In the genomic region with DNA sequence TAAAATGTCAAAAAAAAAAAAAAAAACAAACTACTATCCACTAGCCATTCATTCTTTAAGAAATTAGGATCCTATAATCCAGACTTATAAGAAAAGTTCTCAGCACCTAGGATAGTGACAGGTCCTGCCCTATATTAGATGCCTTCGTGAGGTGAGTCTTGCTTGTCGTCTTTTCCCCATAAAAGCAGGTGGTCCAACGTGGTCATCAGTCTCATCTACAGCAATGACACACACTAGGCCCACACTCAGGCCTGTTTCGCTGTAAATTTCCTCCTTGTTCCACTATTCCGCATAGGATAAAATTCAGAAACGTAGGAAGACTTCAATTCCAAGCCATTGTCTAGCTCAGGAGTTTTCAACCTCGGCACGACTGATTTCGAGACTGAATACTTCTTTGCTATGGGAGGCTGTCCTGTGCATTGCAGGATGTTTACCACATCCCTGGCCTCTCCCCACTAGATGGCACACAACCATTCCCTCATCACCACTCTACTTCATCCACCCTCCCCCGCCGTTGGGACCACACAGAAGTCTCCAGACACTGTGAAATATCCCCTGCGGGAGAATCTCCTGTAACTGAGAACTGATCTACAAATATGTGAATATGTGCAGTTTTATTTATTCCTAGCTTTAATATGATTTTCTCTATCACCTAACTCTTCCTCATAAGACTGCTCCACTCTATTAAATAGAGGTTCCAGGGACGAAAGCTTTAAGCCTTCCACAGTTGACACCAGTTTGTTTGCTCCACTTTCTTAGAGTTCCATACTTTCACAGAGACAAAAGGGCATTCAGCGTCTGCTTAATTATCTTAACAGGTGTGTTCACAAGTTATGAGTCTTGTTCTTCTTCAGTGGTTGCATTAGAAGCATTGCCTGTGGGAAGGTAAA, we compare ENCODE assay signal across 9 cellular contexts.
DNase-seq lines count a peak whose midpoint lies in the region; ATAC-seq and TF ChIP-seq lines count a peak whose summit lies in the region.
"Had no signal": no experiment of that assay in that cellular context is flagged by ENCODE, and none has a peak within 500 bp of the region (broad histone marks: within the 10 kb centered on the region; RNA-seq: fewer than 3 reads in every experiment).

No MANE protein-coding gene starts in this region.

- H3K27me3 ChIP-seq in brain microvascular endothelial cell (replicated peaks), result no peaks in the 10 kb centered on the region
- no peaks in the 10 kb centered on the region for H3K27me3 ChIP-seq in liver (ENCODE audit: control insufficient read depth in 4 of 4, insufficient read depth in 4 of 4, low read length in 3 of 4)

- DNase-seq in NCI-H146 treated with DMSO at 0.1 percent for 48 hours (lab: John Stamatoyannopoulos, UW; ENCODE audit: unreplicated experiment) (peak; percentile 71), brain microvascular endothelial cell (peak; percentile 20)
- no peak for DNase-seq in activated CD4-positive, CD25-positive, alpha-beta regulatory T cell (lab: John Stamatoyannopoulos, UW)
- DNase-seq in activated CD4-positive, alpha-beta T cell treated with anti-CD3 and anti-CD28 coated beads, Interleukin-2, amount 10 ng/mL, durations not matched to agents 7 days and 5 days, result no peak
- DNase-seq: naive B cell had no signal

- in situ Hi-C loops in brain microvascular endothelial cell (cut with HindIII; ENCODE audit: low pct_ligation_motif_present, low sequenced_read_pairs), result no loop called here

- peak; percentile 89 to 94 for TF ChIP-seq RAD21 in liver (IDR thresholded peaks at IDR 0.05)

- WGBS in liver, result 32% methylated on average over 14 of the region's 14 CpGs

- H3K9ac ChIP-seq in liver (ENCODE audit: low read depth in 1 of 2, low read length in 2 of 2), result no peak overlapping the region

- no peaks in the 10 kb centered on the region for H3K9me3 ChIP-seq in liver (ENCODE audit: control insufficient read depth in 4 of 4, low read length in 3 of 4)

- H3K36me3 ChIP-seq in brain microvascular endothelial cell (replicated peaks), result no peaks in the 10 kb centered on the region
- no peaks in the 10 kb centered on the region for H3K36me3 ChIP-seq in liver (ENCODE audit: control insufficient read depth in 4 of 4, insufficient read depth in 3 of 4, low read depth in 1 of 4, low read length in 3 of 4)

- H3K4me3 Mint-ChIP-seq in activated CD4-positive, alpha-beta T cell treated with anti-CD3 and anti-CD28 coated beads, Interleukin-2, amount 10 ng/mL, durations not matched to agents 7 days and 5 days, result no peak overlapping the region
- H3K4me3 Mint-ChIP-seq: naive B cell had no signal

- POLR2A ChIA-PET in activated CD4-positive, alpha-beta T cell treated with anti-CD3 and anti-CD28 coated beads, Interleukin-2, amount 10 ng/mL, durations not matched to agents 7 days and 5 days (lab: Charles Lee), result no interaction called here

- no peaks in the 10 kb centered on the region for H3K36me3 Mint-ChIP-seq in activated CD4-positive, alpha-beta T cell treated with anti-CD3 and anti-CD28 coated beads, Interleukin-2, amount 10 ng/mL, durations not matched to agents 7 days and 5 days (ENCODE audit: low read depth)
- H3K36me3 Mint-ChIP-seq: naive B cell had no signal

- no peak overlapping the region for H3K27ac ChIP-seq in brain microvascular endothelial cell
- no peak overlapping the region for H3K27ac ChIP-seq in liver (ENCODE audit: low read depth in 1 of 2, low read length in 2 of 2)

- H3K4me1 ChIP-seq in liver (ENCODE audit: control insufficient read depth in 4 of 4, insufficient read depth in 4 of 4, low read length in 3 of 4), result no peaks in the 10 kb centered on the region

- H3K9me3 Mint-ChIP-seq in activated CD4-positive, alpha-beta T cell treated with anti-CD3 and anti-CD28 coated beads, Interleukin-2, amount 10 ng/mL, durations not matched to agents 7 days and 5 days, result peaks cover 2% of the 10 kb centered on the region

- ATAC-seq in GM19455 (IDR thresholded peaks at IDR 0.05; ENCODE audit: unreplicated experiment) (peak; percentile 73), GM21723 (IDR thresholded peaks at IDR 0.05; ENCODE audit: unreplicated experiment) (no peak), GM21825 (IDR thresholded peaks at IDR 0.05; ENCODE audit: unreplicated experiment) (no peak)

- TF ChIP-seq CTCF in brain microvascular endothelial cell (IDR thresholded peaks at IDR 0.05; ENCODE audit: low read depth, low read length, missing control alignments), result peak; percentile 69
- TF ChIP-seq CTCF in liver (IDR thresholded peaks at IDR 0.05; ENCODE audit: low read depth, low read length, missing input control), result peak; percentile 71

- no peaks in the 10 kb centered on the region for H3K27me3 Mint-ChIP-seq in activated CD4-positive, alpha-beta T cell treated with anti-CD3 and anti-CD28 coated beads, Interleukin-2, amount 10 ng/mL, durations not matched to agents 7 days and 5 days
- H3K27me3 Mint-ChIP-seq: naive B cell had no signal

- no peak overlapping the region for H3K27ac Mint-ChIP-seq in activated CD4-positive, alpha-beta T cell treated with anti-CD3 and anti-CD28 coated beads, Interleukin-2, amount 10 ng/mL, durations not matched to agents 7 days and 5 days

- CTCF ChIA-PET in activated CD4-positive, alpha-beta T cell treated with anti-CD3 and anti-CD28 coated beads, Interleukin-2, amount 10 ng/mL, durations not matched to agents 7 days and 5 days (lab: Charles Lee), result no interaction called here

- H3K4me3 ChIP-seq in brain microvascular endothelial cell (ENCODE audit: low read depth, low read length) (no peak overlapping the region), liver (ENCODE audit: low read depth in 1 of 3, low read length in 3 of 3) (no peak overlapping the region)

- H3K4me1 Mint-ChIP-seq in activated CD4-positive, alpha-beta T cell treated with anti-CD3 and anti-CD28 coated beads, Interleukin-2, amount 10 ng/mL, durations not matched to agents 7 days and 5 days, result no peaks in the 10 kb centered on the region
- H3K4me1 Mint-ChIP-seq: naive B cell had no signal

TF ChIP-seq in liver, 16 proteins besides CTCF, POLR2A, EP300 and RAD21:
- TF ChIP-seq, protein P1, sequence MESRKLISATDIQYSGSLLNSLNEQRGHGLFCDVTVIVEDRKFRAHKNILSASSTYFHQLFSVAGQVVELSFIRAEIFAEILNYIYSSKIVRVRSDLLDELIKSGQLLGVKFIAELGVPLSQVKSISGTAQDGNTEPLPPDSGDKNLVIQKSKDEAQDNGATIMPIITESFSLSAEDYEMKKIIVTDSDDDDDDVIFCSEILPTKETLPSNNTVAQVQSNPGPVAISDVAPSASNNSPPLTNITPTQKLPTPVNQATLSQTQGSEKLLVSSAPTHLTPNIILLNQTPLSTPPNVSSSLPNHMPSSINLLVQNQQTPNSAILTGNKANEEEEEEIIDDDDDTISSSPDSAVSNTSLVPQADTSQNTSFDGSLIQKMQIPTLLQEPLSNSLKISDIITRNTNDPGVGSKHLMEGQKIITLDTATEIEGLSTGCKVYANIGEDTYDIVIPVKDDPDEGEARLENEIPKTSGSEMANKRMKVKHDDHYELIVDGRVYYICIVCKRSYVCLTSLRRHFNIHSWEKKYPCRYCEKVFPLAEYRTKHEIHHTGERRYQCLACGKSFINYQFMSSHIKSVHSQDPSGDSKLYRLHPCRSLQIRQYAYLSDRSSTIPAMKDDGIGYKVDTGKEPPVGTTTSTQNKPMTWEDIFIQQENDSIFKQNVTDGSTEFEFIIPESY (IDR thresholded peaks at IDR 0.05), result no peak
- TF ChIP-seq GABPA (IDR thresholded peaks at IDR 0.05 in 1 of 2, conservative IDR thresholded peaks at IDR 0.05 in 1 of 2) (no peak), FOXA1 (IDR thresholded peaks at IDR 0.05) (no peak), FOXA2 (IDR thresholded peaks at IDR 0.05) (peak; percentile 41), YY1 (IDR thresholded peaks at IDR 0.05) (no peak), JUND (IDR thresholded peaks at IDR 0.05) (no peak), HNF4G (IDR thresholded peaks at IDR 0.05) (no peak), MAX (IDR thresholded peaks at IDR 0.05) (no peak), NR2F2 (IDR thresholded peaks at IDR 0.05) (no peak)
TF ChIP-seq in liver: peak in this region for 1.

Comparison
In these comparisons a context has a peak if more than half of its experiments do, and no peak if none do; other contexts are left out.
1. DNase-seq: peak in NCI-H146 treated with DMSO at 0.1 percent for 48 hours (single experiment) and brain microvascular endothelial cell (single experiment); none in activated CD4-positive, CD25-positive, alpha-beta regulatory T cell (0 of 4) and activated CD4-positive, alpha-beta T cell treated with anti-CD3 and anti-CD28 coated beads, Interleukin-2, amount 10 ng/mL, durations not matched to agents 7 days and 5 days (single experiment).